10 cellular contexts compared by ENCODE assay signal in genomic region chr12:108063192-108063591, GRCh38.
A peak's percentile ranks its signal among the peaks of the same experiment; 100 is the strongest.
DNase-seq lines count a peak whose midpoint lies in the region; ATAC-seq and TF ChIP-seq lines count a peak whose summit lies in the region.
"Had no signal": no experiment of that assay in that cellular context is flagged by ENCODE, and none has a peak within 500 bp of the region (broad histone marks: within the 10 kb centered on the region; RNA-seq: fewer than 3 reads in every experiment).

No MANE protein-coding gene starts in this region.

- H3K27ac ChIP-seq in neuronal stem cell (replicated peaks; ENCODE audit: low read length): no peak overlapping the region

- WGBS in neuronal stem cell (ENCODE audit: extremely low coverage in 2 of 2, insufficient read length in 2 of 2, insufficient replicate concordance in 1 of 2), 2 donors: no CpG with 5 or more reads among the region's 3 CpGs

- CTCF ChIA-PET in activated naive CD4-positive, alpha-beta T cell treated with anti-CD3 and anti-CD28 coated beads, Interleukin-2, amount 10 ng/mL, durations not matched to agents 7 days and 5 days (lab: Charles Lee): interaction anchor here (0.8 to 1.0 kb wide), 3 partner anchors 25 to 406 kb away, joined by 3 to 4 read pairs (median 3); no protein-coding TSS in a partner anchor

- H4K91ac ChIP-seq in neuronal stem cell (ENCODE audit: low read depth, low read length, poor library complexity): no peak overlapping the region

- H2AK5ac ChIP-seq in neuronal stem cell (ENCODE audit: low read depth, low read length): no peak overlapping the region

- H3K14ac ChIP-seq in neuronal stem cell (ENCODE audit: low read length): no peak overlapping the region

- ATAC-seq in activated T-cell treated with anti-CD3 and anti-CD28 coated beads, Interleukin-2, amount 50 U/mL, for 4 hours: no peak

- no peaks in the 10 kb centered on the region for H3K27me3 Mint-ChIP-seq in activated naive CD4-positive, alpha-beta T cell treated with anti-CD3 and anti-CD28 coated beads, Interleukin-2, amount 10 ng/mL, durations not matched to agents 7 days and 5 days
- H3K27me3 Mint-ChIP-seq in activated T-cell treated with anti-CD3 and anti-CD28 coated beads, Interleukin-2, amount 50 U/mL, for 4 hours (ENCODE audit: low read depth): peaks cover 3% of the 10 kb centered on the region

- H3K4me3 ChIP-seq in choroid plexus epithelial cell (ENCODE audit: low read depth, low read length): no peak overlapping the region
- no peak overlapping the region for H3K4me3 ChIP-seq in neuronal stem cell (ENCODE audit: low read length in 2 of 2)

- no peaks in the 10 kb centered on the region for H3K4me1 Mint-ChIP-seq in activated naive CD4-positive, alpha-beta T cell treated with anti-CD3 and anti-CD28 coated beads, Interleukin-2, amount 10 ng/mL, durations not matched to agents 7 days and 5 days
- H3K4me1 Mint-ChIP-seq in activated T-cell treated with anti-CD3 and anti-CD28 coated beads, Interleukin-2, amount 50 U/mL, for 4 hours (ENCODE audit: low read depth): no peaks in the 10 kb centered on the region
- H3K4me1 Mint-ChIP-seq: CD4-positive, CD25-positive, alpha-beta regulatory T cell had no signal

- H3K18ac ChIP-seq in neuronal stem cell (ENCODE audit: low read length): no peak overlapping the region

- no peak overlapping the region for H3K4ac ChIP-seq in neuronal stem cell (ENCODE audit: low read length)

- H2BK12ac ChIP-seq in neuronal stem cell (ENCODE audit: low read length): no peak overlapping the region

- no peak overlapping the region for H2BK15ac ChIP-seq in neuronal stem cell (ENCODE audit: low read length)

- H3K4me1 ChIP-seq in neuronal stem cell (ENCODE audit: control insufficient read depth in 2 of 2, insufficient read depth in 1 of 2, low read depth in 1 of 2, low read length in 2 of 2): no peaks in the 10 kb centered on the region

- H3K27ac Mint-ChIP-seq in activated naive CD4-positive, alpha-beta T cell treated with anti-CD3 and anti-CD28 coated beads, Interleukin-2, amount 10 ng/mL, durations not matched to agents 7 days and 5 days: no peak overlapping the region
- H3K27ac Mint-ChIP-seq: CD4-positive, CD25-positive, alpha-beta regulatory T cell had no signal

- no peak overlapping the region for H2BK5ac ChIP-seq in neuronal stem cell (ENCODE audit: low read length)

- H3K36me3 ChIP-seq in neuronal stem cell (replicated peaks in 1 of 2; ENCODE audit: control insufficient read depth in 2 of 2, insufficient read depth in 2 of 2, low read length in 2 of 2): no peaks in the 10 kb centered on the region

- H3K27me3 ChIP-seq in neuronal stem cell (ENCODE audit: control insufficient read depth in 3 of 3, insufficient read depth in 3 of 3, low read depth in 1 of 3, low read length in 3 of 3): no peaks in the 10 kb centered on the region

- H4K8ac ChIP-seq in neuronal stem cell (ENCODE audit: low read depth, low read length): no peak overlapping the region

- TF ChIP-seq CTCF in choroid plexus epithelial cell (conservative IDR thresholded peaks at IDR 0.05; ENCODE audit: low read depth, low read length): peak; percentile 40

- DNase-seq in NCI-H524 (lab: John Stamatoyannopoulos, UW): peak; percentile 21 to 49
- no peak for DNase-seq in NCI-H524 treated with DMSO at 0.1 percent for 48 hours (lab: John Stamatoyannopoulos, UW)
- DNase-seq in M059J (ENCODE audit: low read depth): peak; percentile 16
- peak; percentile 46 for DNase-seq in choroid plexus epithelial cell (ENCODE audit: low read depth)
- DNase-seq in neuronal stem cell (ENCODE audit: low spot score): peak; percentile 27
- DNase-seq in activated naive CD4-positive, alpha-beta T cell treated with anti-CD3 and anti-CD28 coated beads, Interleukin-2, amount 10 ng/mL, durations not matched to agents 7 days and 5 days: no peak
- DNase-seq in activated T-cell treated with anti-CD3 and anti-CD28 coated beads, Interleukin-2, amount 50 U/mL, for 4 hours: no peak
- no peak for DNase-seq in NCI-H345 (lab: John Stamatoyannopoulos, UW)
- DNase-seq: cortex of kidney had no signal

- no peak overlapping the region for H2BK120ac ChIP-seq in neuronal stem cell (ENCODE audit: low read depth, low read length)

- no peaks in the 10 kb centered on the region for H3K79me1 ChIP-seq in neuronal stem cell (ENCODE audit: low read depth, low read length)

- no peak overlapping the region for H3K4me3 Mint-ChIP-seq in activated naive CD4-positive, alpha-beta T cell treated with anti-CD3 and anti-CD28 coated beads, Interleukin-2, amount 10 ng/mL, durations not matched to agents 7 days and 5 days
- H3K4me3 Mint-ChIP-seq in activated T-cell treated with anti-CD3 and anti-CD28 coated beads, Interleukin-2, amount 50 U/mL, for 4 hours: no peak overlapping the region
- H3K4me3 Mint-ChIP-seq: CD4-positive, CD25-positive, alpha-beta regulatory T cell had no signal

- no peaks in the 10 kb centered on the region for H3K36me3 Mint-ChIP-seq in activated naive CD4-positive, alpha-beta T cell treated with anti-CD3 and anti-CD28 coated beads, Interleukin-2, amount 10 ng/mL, durations not matched to agents 7 days and 5 days
- no peaks in the 10 kb centered on the region for H3K36me3 Mint-ChIP-seq in activated T-cell treated with anti-CD3 and anti-CD28 coated beads, Interleukin-2, amount 50 U/mL, for 4 hours (ENCODE audit: insufficient read depth)
- H3K36me3 Mint-ChIP-seq: CD4-positive, CD25-positive, alpha-beta regulatory T cell had no signal

- H3K9ac ChIP-seq in neuronal stem cell (ENCODE audit: low read depth, low read length, poor library complexity): no peak overlapping the region

- no peak overlapping the region for H2AFZ ChIP-seq in neuronal stem cell (ENCODE audit: low read length)

- no peaks in the 10 kb centered on the region for H3K9me3 ChIP-seq in neuronal stem cell (replicated peaks in 1 of 2; ENCODE audit: control insufficient read depth in 2 of 2, insufficient read depth in 1 of 2, low read depth in 1 of 2, low read length in 2 of 2)

- no peak overlapping the region for H3K4me2 ChIP-seq in neuronal stem cell (ENCODE audit: insufficient read depth, low read length, poor library complexity, severe bottlenecking)

- H3K23ac ChIP-seq in neuronal stem cell (ENCODE audit: low read depth, low read length, poor library complexity): no peak overlapping the region

- no peaks in the 10 kb centered on the region for H3K9me3 Mint-ChIP-seq in activated naive CD4-positive, alpha-beta T cell treated with anti-CD3 and anti-CD28 coated beads, Interleukin-2, amount 10 ng/mL, durations not matched to agents 7 days and 5 days
- H3K9me3 Mint-ChIP-seq in activated T-cell treated with anti-CD3 and anti-CD28 coated beads, Interleukin-2, amount 50 U/mL, for 4 hours: no peaks in the 10 kb centered on the region

Comparison
In these comparisons a context has a peak if more than half of its experiments do, and no peak if none do; other contexts are left out.
1. DNase-seq: peak in NCI-H524 (2 of 2), M059J (single experiment), choroid plexus epithelial cell (single experiment) and neuronal stem cell (single experiment); none in NCI-H524 treated with DMSO at 0.1 percent for 48 hours (single experiment), activated naive CD4-positive, alpha-beta T cell treated with anti-CD3 and anti-CD28 coated beads, Interleukin-2, amount 10 ng/mL, durations not matched to agents 7 days and 5 days (single experiment), activated T-cell treated with anti-CD3 and anti-CD28 coated beads, Interleukin-2, amount 50 U/mL, for 4 hours (single experiment) and NCI-H345 (single experiment).